ENCODE assay signal across 8 cellular contexts in genomic region chr10:69348824-69349541, GRCh38.
A peak's percentile ranks its signal among the peaks of the same experiment; 100 is the strongest.
DNase-seq lines count a peak whose midpoint lies in the region; TF ChIP-seq lines count a peak whose summit lies in the region.

No MANE protein-coding gene starts in this region.

- DNase-seq in AG10803 (ENCODE audit: low read depth) (peak; percentile 93), HT1080 (ENCODE audit: low read depth) (peak; percentile 98), RWPE1 (ENCODE audit: low spot score) (peak; percentile 98), endodermal cell (no peak), non-pigmented ciliary epithelial cell (ENCODE audit: low read depth) (peak; percentile 47), SW 1271 (lab: John Stamatoyannopoulos, UW) (no peak), A673 (ENCODE audit: low spot score) (no peak)
- DNase-seq in stimulated activated CD4-positive, alpha-beta T cell treated with anti-CD3 and anti-CD28 coated beads, Interleukin-4, amount 100 ng/mL, for 24 hours, result no peak

- POLR2A ChIA-PET in RWPE1 (lab: Yijun Ruan, JAX; ENCODE audit: low non-redundant PET) (interaction anchor here (1.0 to 1.2 kb wide), 2 partner anchors 16 to 18 kb away, joined by 3 read pairs; no protein-coding TSS in a partner anchor), A673 (lab: Charles Lee; ENCODE audit: low non-redundant PET) (no interaction called here)

- H3K4me1 Mint-ChIP-seq in endodermal cell, result peaks cover 40% of the 10 kb centered on the region

- TF ChIP-seq CTCF in AG10803 (conservative IDR thresholded peaks at IDR 0.05; ENCODE audit: low read length) (peak; percentile 22; the same call in 1 of the 2 replicates), RWPE1 (conservative IDR thresholded peaks at IDR 0.05; ENCODE audit: low read depth) (no peak), endodermal cell (conservative IDR thresholded peaks at IDR 0.05) (no peak), A673 (conservative IDR thresholded peaks at IDR 0.05; ENCODE audit: low read depth, low read length) (no peak)

- H3K4me1 ChIP-seq in endodermal cell (ENCODE audit: control insufficient read depth, insufficient read depth, low read length) (peaks cover 2% of the 10 kb centered on the region), A673 (ENCODE audit: insufficient read depth, low read length, poor library complexity, severe bottlenecking) (peaks cover 8% of the 10 kb centered on the region)

- H3K9me3 ChIP-seq in endodermal cell (ENCODE audit: control insufficient read depth, low read length) (no peaks in the 10 kb centered on the region), A673 (ENCODE audit: low read depth, low read length, poor library complexity, severe bottlenecking) (no peaks in the 10 kb centered on the region)

- no peak overlapping the region for H3K4me3 Mint-ChIP-seq in endodermal cell

- peak overlapping the region; percentile 93 for H3K27ac ChIP-seq in RWPE1
- peak overlapping the region; percentile 22 for H3K27ac ChIP-seq in endodermal cell (ENCODE audit: low read depth, low read length)
- H3K27ac ChIP-seq in A673 (ENCODE audit: low read depth, low read length, poor library complexity, severe bottlenecking), result no peak overlapping the region

- intact Hi-C loops in A673 (cut with micrococcal nuclease; ENCODE audit: unreplicated experiment), result no loop called here

- H3K36me3 ChIP-seq in endodermal cell (ENCODE audit: control insufficient read depth, insufficient read depth, low read length) (no peaks in the 10 kb centered on the region), A673 (ENCODE audit: insufficient read depth, low read length, poor library complexity, severe bottlenecking) (peaks cover 10% of the 10 kb centered on the region)

- CTCF ChIA-PET in RWPE1 (lab: Yijun Ruan, JAX) (interaction anchor here (1.3 kb wide), 1 partner anchor 16 kb away, joined by 6 read pairs; no protein-coding TSS in a partner anchor), A673 (lab: Charles Lee) (interaction anchor here (0.7 kb wide), 1 partner anchor 134 kb away, joined by 4 read pairs; no protein-coding TSS in a partner anchor)

- BruUV-seq in A673 (replicated peaks; lab: Mats Ljungman, UMichigan), result no TSS peak

- H3K36me3 Mint-ChIP-seq in endodermal cell (ENCODE audit: low read depth), result peaks cover 26% of the 10 kb centered on the region

- 90 to 94% methylated on average over 9 to 10 of the region's 10 CpGs for WGBS in endodermal cell (ENCODE audit: insufficient coverage in 1 of 2, insufficient read length in 1 of 2), 2 experiments

- H3K4me3 ChIP-seq in AG10803 (ENCODE audit: low read length) (no peak overlapping the region), endodermal cell (ENCODE audit: low read length) (no peak overlapping the region), A673 (ENCODE audit: low read depth, low read length, poor library complexity, severe bottlenecking) (no peak overlapping the region)

- no peaks in the 10 kb centered on the region for H3K27me3 Mint-ChIP-seq in endodermal cell (ENCODE audit: insufficient read depth)

- H3K27ac Mint-ChIP-seq in endodermal cell, result peak overlapping the region; percentile 11

- H3K9ac ChIP-seq in endodermal cell (ENCODE audit: extremely low read depth, low read length, poor library complexity, severe bottlenecking), result no peak overlapping the region

- H3K9me3 Mint-ChIP-seq in endodermal cell, result no peaks in the 10 kb centered on the region

- H3K27me3 ChIP-seq in endodermal cell (ENCODE audit: control insufficient read depth, insufficient read depth, low read length, poor library complexity, severe bottlenecking) (no peaks in the 10 kb centered on the region), A673 (replicated peaks; ENCODE audit: insufficient read depth, low read depth, low read length, poor library complexity) (no peaks in the 10 kb centered on the region)

Comparison
In these comparisons a context has a peak if more than half of its experiments do, and no peak if none do; other contexts are left out.
1. DNase-seq: peak in AG10803 (single experiment), HT1080 (single experiment), RWPE1 (single experiment) and non-pigmented ciliary epithelial cell (single experiment); none in endodermal cell (single experiment), stimulated activated CD4-positive, alpha-beta T cell treated with anti-CD3 and anti-CD28 coated beads, Interleukin-4, amount 100 ng/mL, for 24 hours (single experiment), SW 1271 (0 of 2) and A673 (single experiment).